8 cellular contexts compared by ENCODE assay signal in genomic region chr16:87855852-87856715, GRCh38. TPM values are rescaled to one million over a fixed set of nuclear protein-coding genes. Genes with fewer than 3 reads are reported as not detected.
DNase-seq lines count a peak whose midpoint lies in the region; ATAC-seq and TF ChIP-seq lines count a peak whose summit lies in the region.

No MANE protein-coding gene starts in this region.

- H3F3A ChIP-seq in PC-3 (ENCODE audit: low read length, unreplicated experiment), result no peaks in the 10 kb centered on the region

- H3K9me2 ChIP-seq in PC-3 (replicated peaks; ENCODE audit: low read length), result no peaks in the 10 kb centered on the region

- intact Hi-C loops in PC-3 (cut with micrococcal nuclease), result no loop called here

- H3K4me3 ChIP-seq in PC-3 (ENCODE audit: low read length), result no peak overlapping the region

- peak overlapping the region; percentile 61 for H3K9ac ChIP-seq in PC-3 (ENCODE audit: low read length)

- no peak for TF ChIP-seq CTCF in PC-3 (conservative IDR thresholded peaks at IDR 0.05; ENCODE audit: low read depth, low read length)

- peaks cover 21% of the 10 kb centered on the region; the same call in 1 of the 2 replicates for H4K20me1 ChIP-seq in PC-3 (ENCODE audit: low read length)

- ATAC-seq in PC-3, result peak; percentile 78
- ATAC-seq in HG02884 (IDR thresholded peaks at IDR 0.05; ENCODE audit: unreplicated experiment), result no peak
- ATAC-seq in GM21367 (IDR thresholded peaks at IDR 0.05; ENCODE audit: unreplicated experiment), result no peak
- ATAC-seq in HG03280 (IDR thresholded peaks at IDR 0.05; ENCODE audit: unreplicated experiment), result no peak

- no peaks in the 10 kb centered on the region for H3K27me3 ChIP-seq in PC-3 (ENCODE audit: low read length)

- peaks cover 86% of the 10 kb centered on the region for H3K79me2 ChIP-seq in PC-3 (ENCODE audit: low read length)

- peaks cover 50% of the 10 kb centered on the region for H3K4me1 ChIP-seq in PC-3 (ENCODE audit: insufficient read depth, low read length)

- peak overlapping the region; percentile 64 for H3K4me2 ChIP-seq in PC-3 (ENCODE audit: low read length)

- peaks cover 20% of the 10 kb centered on the region; the same call in 1 of the 2 replicates for H3K36me3 ChIP-seq in PC-3 (ENCODE audit: low read depth, low read length)

- H3K27ac ChIP-seq in PC-3 (ENCODE audit: low read length), result peak overlapping the region; percentile 95

- CTCF ChIA-PET in PC-3 (lab: Charles Lee), result interaction anchor here (0.6 kb wide), 1 partner anchor 16 kb away, joined by 5 read pairs; no protein-coding TSS in a partner anchor

- H2AFZ ChIP-seq in PC-3 (ENCODE audit: low read length), result no peak overlapping the region

- H3K9me3 ChIP-seq in PC-3 (ENCODE audit: low read length), result no peaks in the 10 kb centered on the region

- POLR2A ChIA-PET in PC-3 (lab: Charles Lee; ENCODE audit: unreplicated experiment), result no interaction called here

- BruUV-seq in PC-3 (replicated peaks; lab: Mats Ljungman, UMichigan), result no TSS peak

- DNase-seq in Daoy (ENCODE audit: low read depth) (peak; percentile 63), PC-3 (peak; percentile 80), cerebellum (ENCODE audit: low spot score) (peak; percentile 61), midbrain (lab: John Stamatoyannopoulos, UW) (peak; percentile 21), KG1 (lab: John Stamatoyannopoulos, UW) (no peak)

RNA-seq across cellular contexts. Expression of gene SLC7A5, which starts 13.2 kb away (rescaled TPM):
- 24.9 and 31.6 TPM in 2 replicates for total RNA-seq in Daoy (2014; rRNA removed; shearing (Covaris generic))
- total RNA-seq in PC-3 (2014; rRNA removed), result 93.2 and 118 TPM in 2 replicates
- 22.0 TPM for total RNA-seq in cerebellum
